ENCODE assay signal across 10 cellular contexts in the genomic region with DNA sequence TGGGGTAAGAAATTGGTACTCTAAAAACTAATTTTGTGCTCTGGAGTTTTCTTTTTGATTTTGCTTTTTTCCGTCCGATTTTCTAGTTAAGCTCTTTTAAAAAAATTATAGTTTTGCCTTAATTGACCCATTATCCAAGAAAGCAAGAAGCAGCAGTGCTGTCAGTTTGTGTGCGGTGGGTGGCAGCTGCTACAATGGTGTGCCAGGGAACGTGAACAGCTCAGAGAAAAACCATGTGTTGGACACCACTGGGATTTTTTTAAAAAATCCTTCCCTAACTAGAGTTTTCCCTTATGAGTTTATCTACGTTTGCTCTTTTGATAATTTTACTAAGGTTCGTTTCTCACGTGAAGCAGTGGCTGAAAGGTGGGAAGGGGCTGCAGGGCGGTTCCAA. TPM values are rescaled to one million over a fixed set of nuclear protein-coding genes. Genes with fewer than 3 reads are reported as not detected.
DNase-seq lines count a peak whose midpoint lies in the region; ATAC-seq and TF ChIP-seq lines count a peak whose summit lies in the region.
"Had no signal": no experiment of that assay in that cellular context is flagged by ENCODE, and none has a peak within 500 bp of the region (broad histone marks: within the 10 kb centered on the region; RNA-seq: fewer than 3 reads in every experiment).

No MANE protein-coding gene starts in this region.

- POLR2A ChIA-PET in CD8-positive, alpha-beta memory T cell (lab: Charles Lee), result no interaction called here

- 55 to 63% (median 61%) methylated on average over 8 of the region's 8 CpGs for WGBS in adrenal gland, 4 donors

- peaks cover 84 to 97% (median 92%) of the 10 kb centered on the region in 3 donors for H3K4me1 Mint-ChIP-seq in CD8-positive, alpha-beta memory T cell

- H3K27ac ChIP-seq in CD8-positive, alpha-beta memory T cell (ENCODE audit: low read depth, low read length), result no peak overlapping the region
- H3K27ac ChIP-seq in KMS-11, result no peak overlapping the region
- H3K27ac ChIP-seq in adrenal gland, result peak overlapping the region in 3 of 5 donors; percentile 33 to 97 (median 36)
- peak overlapping the region; percentile 91 for H3K27ac ChIP-seq in neutrophil

- H3K9ac ChIP-seq in KMS-11, result no peak overlapping the region

- no peaks in the 10 kb centered on the region for H3K9me3 Mint-ChIP-seq in CD8-positive, alpha-beta memory T cell
- H3K9me3 Mint-ChIP-seq: activated naive CD4-positive, alpha-beta T cell treated with anti-CD3 and anti-CD28 coated beads for 36 hours had no signal

- H3K27me3 Mint-ChIP-seq in CD8-positive, alpha-beta memory T cell, result no peaks in the 10 kb centered on the region

- H3K36me3 ChIP-seq in CD8-positive, alpha-beta memory T cell (ENCODE audit: insufficient read depth, low read length), result no peaks in the 10 kb centered on the region
- H3K36me3 ChIP-seq in KMS-11 (ENCODE audit: insufficient read depth) (no peaks in the 10 kb centered on the region), adrenal gland (replicated peaks in 1 of 2) (peaks cover 0 to 4% of the 10 kb centered on the region in 2 donors), neutrophil (peaks cover 6% of the 10 kb centered on the region)

- no peak for TF ChIP-seq POLR2A in adrenal gland (IDR thresholded peaks at IDR 0.05)

- CTCF ChIA-PET in CD8-positive, alpha-beta memory T cell (lab: Charles Lee), result interaction anchor here (1.9 to 9.8 kb wide), 2 partner anchors 8 to 139 kb away, joined by 13 to 362 read pairs; partner anchors contain the start of gene MAP3K5

- H3K27me3 ChIP-seq in CD8-positive, alpha-beta memory T cell (ENCODE audit: insufficient read depth, low read length, poor library complexity, severe bottlenecking), result no peaks in the 10 kb centered on the region
- H3K27me3 ChIP-seq in KMS-11 (ENCODE audit: insufficient read depth, low read depth) (no peaks in the 10 kb centered on the region), adrenal gland (no peaks in the 10 kb centered on the region), neutrophil (no peaks in the 10 kb centered on the region)

- no peak for TF ChIP-seq CTCF in KMS-11 (conservative IDR thresholded peaks at IDR 0.05; ENCODE audit: low read depth, low read length)
- no peak for TF ChIP-seq CTCF in adrenal gland (IDR thresholded peaks at IDR 0.05)
- no peak for TF ChIP-seq CTCF in neutrophil (IDR thresholded peaks at IDR 0.05)

- no peaks in the 10 kb centered on the region for H3K9me3 ChIP-seq in CD8-positive, alpha-beta memory T cell (ENCODE audit: low read length)
- H3K9me3 ChIP-seq in adrenal gland (replicated peaks in 1 of 3) (no peaks in the 10 kb centered on the region), neutrophil (no peaks in the 10 kb centered on the region)

- peak overlapping the region; percentile 76 to 96 (median 88) for H3K27ac Mint-ChIP-seq in CD8-positive, alpha-beta memory T cell

- peak overlapping the region; percentile 80 to 93 (median 84) for H3K4me3 Mint-ChIP-seq in CD8-positive, alpha-beta memory T cell
- H3K4me3 Mint-ChIP-seq: activated naive CD4-positive, alpha-beta T cell treated with anti-CD3 and anti-CD28 coated beads for 36 hours had no signal

- H4K20me1 ChIP-seq in KMS-11 (ENCODE audit: insufficient read depth), result no peaks in the 10 kb centered on the region

- no peak for DNase-seq in CD8-positive, alpha-beta memory T cell
- DNase-seq in adrenal gland, result no peak
- DNase-seq in NCI-H1105 (lab: John Stamatoyannopoulos, UW), result no peak
- DNase-seq in DMS79 treated with DMSO at 0.1 percent for 48 hours (lab: John Stamatoyannopoulos, UW), result no peak
- DNase-seq: activated naive CD4-positive, alpha-beta T cell treated with anti-CD3 and anti-CD28 coated beads for 36 hours; effector memory CD4-positive, alpha-beta T cell had no signal

- H3K79me2 ChIP-seq in KMS-11 (ENCODE audit: insufficient read depth, low read depth), result peaks cover 46% of the 10 kb centered on the region

- ATAC-seq in GM18867 (IDR thresholded peaks at IDR 0.05; ENCODE audit: unreplicated experiment), result no peak
- no peak for ATAC-seq in GM18511 (IDR thresholded peaks at IDR 0.05; ENCODE audit: unreplicated experiment)

- no peak overlapping the region for H2AFZ ChIP-seq in KMS-11 (ENCODE audit: low read depth)

- H3K36me3 Mint-ChIP-seq in CD8-positive, alpha-beta memory T cell, result peaks cover 9 to 20% (median 10%) of the 10 kb centered on the region in 3 donors

- peak overlapping the region; percentile 11; the same call in 1 of the 2 replicates for H3K4me2 ChIP-seq in KMS-11

- intact Hi-C loops in adrenal gland (cut with DNase I), result no loop called here

- H3K4me3 ChIP-seq in CD8-positive, alpha-beta memory T cell (ENCODE audit: low read length), result peak overlapping the region; percentile 27
- H3K4me3 ChIP-seq in KMS-11 (IDR thresholded peaks at IDR 0.05; ENCODE audit: insufficient read depth, low read depth, low read length) (no peak overlapping the region), adrenal gland (peak overlapping the region in 2 of 4 donors; percentile 15 to 74), neutrophil (ENCODE audit: low read depth in 1 of 2, low read length in 1 of 2) (peak overlapping the region; percentile 90 to 96)

- peaks cover 77% of the 10 kb centered on the region for H3K4me1 ChIP-seq in CD8-positive, alpha-beta memory T cell (ENCODE audit: insufficient read depth, low read length)
- peaks cover 60% of the 10 kb centered on the region for H3K4me1 ChIP-seq in KMS-11 (ENCODE audit: low read depth, poor library complexity, severe bottlenecking)
- peaks cover 69 to 100% of the 10 kb centered on the region in 2 donors for H3K4me1 ChIP-seq in adrenal gland (replicated peaks in 1 of 2)
- H3K4me1 ChIP-seq in neutrophil (ENCODE audit: control insufficient read depth in 1 of 2, insufficient read depth in 1 of 2, low read depth in 1 of 2, low read length in 1 of 2), result peaks cover 80 to 87% of the 10 kb centered on the region in 2 experiments

RNA-seq across cellular contexts. Expression of gene MAP3K5, which starts 8.0 kb away (rescaled TPM):
- total RNA-seq in CD8-positive, alpha-beta memory T cell, result 10 to 100 TPM; 12.6 to 12.9 TPM
- 19.9 TPM for polyA plus RNA-seq in CD8-positive, alpha-beta memory T cell
- total RNA-seq in adrenal gland, result 100 to 1,000 TPM; 139 to 306 (median 247) TPM
- polyA plus RNA-seq in adrenal gland, result 100 to 1,000 TPM in 1 of 3 donors, 10 to 100 TPM in 2; 41.9 to 124 (median 53.3) TPM

RNA-seq across cellular contexts. Expression of gene PEX7, which starts 38.1 kb away (rescaled TPM):
- total RNA-seq in CD8-positive, alpha-beta memory T cell, result 1 to 10 TPM; 4.8 to 5.5 TPM
- polyA plus RNA-seq in CD8-positive, alpha-beta memory T cell, result 4.9 TPM
- total RNA-seq in adrenal gland, result 10 to 100 TPM; 14.1 to 43.3 (median 23.8) TPM
- 10 to 100 TPM in 1 of 3 donors, 1 to 10 TPM in 2; 4.8 to 27.2 (median 5.5) TPM for polyA plus RNA-seq in adrenal gland

Comparison
In these comparisons a context has a peak if more than half of its experiments do, and no peak if none do; other contexts are left out.
1. H3K27ac ChIP-seq: peak in adrenal gland (3 of 5) and neutrophil (single experiment); none in CD8-positive, alpha-beta memory T cell (single experiment) and KMS-11 (single experiment).
2. RNA of gene MAP3K5, which starts 8.0 kb away (total RNA-seq): 139 to 306 TPM in adrenal gland; 12.6 to 12.9 TPM in CD8-positive, alpha-beta memory T cell; every median in the first group is over 10 times any median in the second.